2 cellular contexts compared by ENCODE assay signal in the genomic region with DNA sequence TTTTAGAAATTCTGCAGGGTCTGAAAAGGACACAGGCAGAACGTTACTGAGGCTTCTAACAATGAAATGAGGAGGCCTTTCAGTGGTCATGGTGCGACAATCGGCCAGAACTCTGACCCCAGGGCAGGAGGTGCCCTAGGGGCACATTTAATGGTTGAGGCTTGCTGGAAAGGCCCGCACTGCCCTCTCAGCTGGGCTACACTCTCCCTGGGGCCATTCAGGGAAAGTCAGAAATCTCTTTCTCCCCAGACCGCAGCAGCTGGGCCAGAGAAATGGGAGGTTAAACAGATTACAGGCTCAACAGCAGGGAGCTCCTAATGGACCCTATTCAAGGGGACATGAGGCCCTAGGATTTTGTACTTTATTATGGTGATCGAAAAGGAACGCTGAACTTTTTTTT.
TF ChIP-seq lines count a peak whose summit lies in the region.

No MANE protein-coding gene starts in this region.

TF ChIP-seq in SK-N-SH treated with all-trans-retinoic acid at 6 μM for 48 hours, 23 proteins besides CTCF, POLR2A, EP300 and RAD21 (continued from another document):
- TF ChIP-seq, protein P1, sequence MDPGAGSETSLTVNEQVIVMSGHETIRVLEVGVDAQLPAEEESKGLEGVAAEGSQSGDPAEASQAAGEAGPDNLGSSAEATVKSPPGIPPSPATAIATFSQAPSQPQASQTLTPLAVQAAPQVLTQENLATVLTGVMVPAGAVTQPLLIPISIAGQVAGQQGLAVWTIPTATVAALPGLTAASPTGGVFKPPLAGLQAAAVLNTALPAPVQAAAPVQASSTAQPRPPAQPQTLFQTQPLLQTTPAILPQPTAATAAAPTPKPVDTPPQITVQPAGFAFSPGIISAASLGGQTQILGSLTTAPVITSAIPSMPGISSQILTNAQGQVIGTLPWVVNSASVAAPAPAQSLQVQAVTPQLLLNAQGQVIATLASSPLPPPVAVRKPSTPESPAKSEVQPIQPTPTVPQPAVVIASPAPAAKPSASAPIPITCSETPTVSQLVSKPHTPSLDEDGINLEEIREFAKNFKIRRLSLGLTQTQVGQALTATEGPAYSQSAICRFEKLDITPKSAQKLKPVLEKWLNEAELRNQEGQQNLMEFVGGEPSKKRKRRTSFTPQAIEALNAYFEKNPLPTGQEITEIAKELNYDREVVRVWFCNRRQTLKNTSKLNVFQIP (CRISPR knock-in tag; IDR thresholded peaks at IDR 0.05; ENCODE audit: borderline replicate concordance, low read depth), result no peak
- TF ChIP-seq ISL1 (CRISPR knock-in tag; IDR thresholded peaks at IDR 0.05), result no peak
- no peak for TF ChIP-seq TCF4 (CRISPR knock-in tag; IDR thresholded peaks at IDR 0.05; ENCODE audit: borderline replicate concordance)
- no peak for TF ChIP-seq ESRRG (CRISPR knock-in tag; IDR thresholded peaks at IDR 0.05)
- no peak for TF ChIP-seq ZNF70 (CRISPR knock-in tag; IDR thresholded peaks at IDR 0.05)
- TF ChIP-seq ZFP30 (CRISPR knock-in tag; IDR thresholded peaks at IDR 0.05), result no peak
- TF ChIP-seq, protein P2, sequence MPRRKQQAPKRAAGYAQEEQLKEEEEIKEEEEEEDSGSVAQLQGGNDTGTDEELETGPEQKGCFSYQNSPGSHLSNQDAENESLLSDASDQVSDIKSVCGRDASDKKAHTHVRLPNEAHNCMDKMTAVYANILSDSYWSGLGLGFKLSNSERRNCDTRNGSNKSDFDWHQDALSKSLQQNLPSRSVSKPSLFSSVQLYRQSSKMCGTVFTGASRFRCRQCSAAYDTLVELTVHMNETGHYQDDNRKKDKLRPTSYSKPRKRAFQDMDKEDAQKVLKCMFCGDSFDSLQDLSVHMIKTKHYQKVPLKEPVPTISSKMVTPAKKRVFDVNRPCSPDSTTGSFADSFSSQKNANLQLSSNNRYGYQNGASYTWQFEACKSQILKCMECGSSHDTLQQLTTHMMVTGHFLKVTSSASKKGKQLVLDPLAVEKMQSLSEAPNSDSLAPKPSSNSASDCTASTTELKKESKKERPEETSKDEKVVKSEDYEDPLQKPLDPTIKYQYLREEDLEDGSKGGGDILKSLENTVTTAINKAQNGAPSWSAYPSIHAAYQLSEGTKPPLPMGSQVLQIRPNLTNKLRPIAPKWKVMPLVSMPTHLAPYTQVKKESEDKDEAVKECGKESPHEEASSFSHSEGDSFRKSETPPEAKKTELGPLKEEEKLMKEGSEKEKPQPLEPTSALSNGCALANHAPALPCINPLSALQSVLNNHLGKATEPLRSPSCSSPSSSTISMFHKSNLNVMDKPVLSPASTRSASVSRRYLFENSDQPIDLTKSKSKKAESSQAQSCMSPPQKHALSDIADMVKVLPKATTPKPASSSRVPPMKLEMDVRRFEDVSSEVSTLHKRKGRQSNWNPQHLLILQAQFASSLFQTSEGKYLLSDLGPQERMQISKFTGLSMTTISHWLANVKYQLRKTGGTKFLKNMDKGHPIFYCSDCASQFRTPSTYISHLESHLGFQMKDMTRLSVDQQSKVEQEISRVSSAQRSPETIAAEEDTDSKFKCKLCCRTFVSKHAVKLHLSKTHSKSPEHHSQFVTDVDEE (CRISPR knock-in tag; IDR thresholded peaks at IDR 0.05), result no peak
- no peak for TF ChIP-seq ZFP3 (CRISPR knock-in tag; IDR thresholded peaks at IDR 0.05)
- TF ChIP-seq ZC3H10 (CRISPR knock-in tag; IDR thresholded peaks at IDR 0.05), result no peak
- TF ChIP-seq TOX (CRISPR knock-in tag; IDR thresholded peaks at IDR 0.05; ENCODE audit: borderline replicate concordance), result no peak
- TF ChIP-seq, protein P3, sequence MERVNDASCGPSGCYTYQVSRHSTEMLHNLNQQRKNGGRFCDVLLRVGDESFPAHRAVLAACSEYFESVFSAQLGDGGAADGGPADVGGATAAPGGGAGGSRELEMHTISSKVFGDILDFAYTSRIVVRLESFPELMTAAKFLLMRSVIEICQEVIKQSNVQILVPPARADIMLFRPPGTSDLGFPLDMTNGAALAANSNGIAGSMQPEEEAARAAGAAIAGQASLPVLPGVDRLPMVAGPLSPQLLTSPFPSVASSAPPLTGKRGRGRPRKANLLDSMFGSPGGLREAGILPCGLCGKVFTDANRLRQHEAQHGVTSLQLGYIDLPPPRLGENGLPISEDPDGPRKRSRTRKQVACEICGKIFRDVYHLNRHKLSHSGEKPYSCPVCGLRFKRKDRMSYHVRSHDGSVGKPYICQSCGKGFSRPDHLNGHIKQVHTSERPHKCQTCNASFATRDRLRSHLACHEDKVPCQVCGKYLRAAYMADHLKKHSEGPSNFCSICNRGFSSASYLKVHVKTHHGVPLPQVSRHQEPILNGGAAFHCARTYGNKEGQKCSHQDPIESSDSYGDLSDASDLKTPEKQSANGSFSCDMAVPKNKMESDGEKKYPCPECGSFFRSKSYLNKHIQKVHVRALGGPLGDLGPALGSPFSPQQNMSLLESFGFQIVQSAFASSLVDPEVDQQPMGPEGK (CRISPR knock-in tag; IDR thresholded peaks at IDR 0.05; ENCODE audit: borderline replicate concordance), result no peak
- TF ChIP-seq RARB (CRISPR knock-in tag; IDR thresholded peaks at IDR 0.05), result no peak
- TF ChIP-seq SNAI2 (CRISPR knock-in tag; IDR thresholded peaks at IDR 0.05), result no peak
- no peak for TF ChIP-seq ZNF8 (CRISPR knock-in tag; IDR thresholded peaks at IDR 0.05)
- no peak for TF ChIP-seq BACH2 (CRISPR knock-in tag; IDR thresholded peaks at IDR 0.05; ENCODE audit: borderline replicate concordance)
- no peak for TF ChIP-seq CSDC2 (CRISPR knock-in tag; IDR thresholded peaks at IDR 0.05)
- TF ChIP-seq, protein P4, sequence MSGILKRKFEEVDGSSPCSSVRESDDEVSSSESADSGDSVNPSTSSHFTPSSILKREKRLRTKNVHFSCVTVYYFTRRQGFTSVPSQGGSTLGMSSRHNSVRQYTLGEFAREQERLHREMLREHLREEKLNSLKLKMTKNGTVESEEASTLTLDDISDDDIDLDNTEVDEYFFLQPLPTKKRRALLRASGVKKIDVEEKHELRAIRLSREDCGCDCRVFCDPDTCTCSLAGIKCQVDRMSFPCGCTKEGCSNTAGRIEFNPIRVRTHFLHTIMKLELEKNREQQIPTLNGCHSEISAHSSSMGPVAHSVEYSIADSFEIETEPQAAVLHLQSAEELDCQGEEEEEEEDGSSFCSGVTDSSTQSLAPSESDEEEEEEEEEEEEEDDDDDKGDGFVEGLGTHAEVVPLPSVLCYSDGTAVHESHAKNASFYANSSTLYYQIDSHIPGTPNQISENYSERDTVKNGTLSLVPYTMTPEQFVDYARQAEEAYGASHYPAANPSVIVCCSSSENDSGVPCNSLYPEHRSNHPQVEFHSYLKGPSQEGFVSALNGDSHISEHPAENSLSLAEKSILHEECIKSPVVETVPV (CRISPR knock-in tag; IDR thresholded peaks at IDR 0.05), result no peak

TF ChIP-seq in WTC11, 78 proteins besides CTCF, POLR2A, EP300 and RAD21 (continued from another document):
- TF ChIP-seq, protein P5, sequence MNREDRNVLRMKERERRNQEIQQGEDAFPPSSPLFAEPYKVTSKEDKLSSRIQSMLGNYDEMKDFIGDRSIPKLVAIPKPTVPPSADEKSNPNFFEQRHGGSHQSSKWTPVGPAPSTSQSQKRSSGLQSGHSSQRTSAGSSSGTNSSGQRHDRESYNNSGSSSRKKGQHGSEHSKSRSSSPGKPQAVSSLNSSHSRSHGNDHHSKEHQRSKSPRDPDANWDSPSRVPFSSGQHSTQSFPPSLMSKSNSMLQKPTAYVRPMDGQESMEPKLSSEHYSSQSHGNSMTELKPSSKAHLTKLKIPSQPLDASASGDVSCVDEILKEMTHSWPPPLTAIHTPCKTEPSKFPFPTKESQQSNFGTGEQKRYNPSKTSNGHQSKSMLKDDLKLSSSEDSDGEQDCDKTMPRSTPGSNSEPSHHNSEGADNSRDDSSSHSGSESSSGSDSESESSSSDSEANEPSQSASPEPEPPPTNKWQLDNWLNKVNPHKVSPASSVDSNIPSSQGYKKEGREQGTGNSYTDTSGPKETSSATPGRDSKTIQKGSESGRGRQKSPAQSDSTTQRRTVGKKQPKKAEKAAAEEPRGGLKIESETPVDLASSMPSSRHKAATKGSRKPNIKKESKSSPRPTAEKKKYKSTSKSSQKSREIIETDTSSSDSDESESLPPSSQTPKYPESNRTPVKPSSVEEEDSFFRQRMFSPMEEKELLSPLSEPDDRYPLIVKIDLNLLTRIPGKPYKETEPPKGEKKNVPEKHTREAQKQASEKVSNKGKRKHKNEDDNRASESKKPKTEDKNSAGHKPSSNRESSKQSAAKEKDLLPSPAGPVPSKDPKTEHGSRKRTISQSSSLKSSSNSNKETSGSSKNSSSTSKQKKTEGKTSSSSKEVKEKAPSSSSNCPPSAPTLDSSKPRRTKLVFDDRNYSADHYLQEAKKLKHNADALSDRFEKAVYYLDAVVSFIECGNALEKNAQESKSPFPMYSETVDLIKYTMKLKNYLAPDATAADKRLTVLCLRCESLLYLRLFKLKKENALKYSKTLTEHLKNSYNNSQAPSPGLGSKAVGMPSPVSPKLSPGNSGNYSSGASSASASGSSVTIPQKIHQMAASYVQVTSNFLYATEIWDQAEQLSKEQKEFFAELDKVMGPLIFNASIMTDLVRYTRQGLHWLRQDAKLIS (CRISPR knock-in tag; IDR thresholded peaks at IDR 0.05; ENCODE audit: borderline replicate concordance), result no peak
- TF ChIP-seq NR2C2 (CRISPR knock-in tag; IDR thresholded peaks at IDR 0.05), result no peak
- TF ChIP-seq, protein P6, sequence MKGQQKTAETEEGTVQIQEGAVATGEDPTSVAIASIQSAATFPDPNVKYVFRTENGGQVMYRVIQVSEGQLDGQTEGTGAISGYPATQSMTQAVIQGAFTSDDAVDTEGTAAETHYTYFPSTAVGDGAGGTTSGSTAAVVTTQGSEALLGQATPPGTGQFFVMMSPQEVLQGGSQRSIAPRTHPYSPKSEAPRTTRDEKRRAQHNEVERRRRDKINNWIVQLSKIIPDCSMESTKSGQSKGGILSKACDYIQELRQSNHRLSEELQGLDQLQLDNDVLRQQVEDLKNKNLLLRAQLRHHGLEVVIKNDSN (CRISPR knock-in tag; IDR thresholded peaks at IDR 0.05), result no peak
- TF ChIP-seq TEAD1 (CRISPR knock-in tag; IDR thresholded peaks at IDR 0.05), result no peak
- TF ChIP-seq, protein P7, sequence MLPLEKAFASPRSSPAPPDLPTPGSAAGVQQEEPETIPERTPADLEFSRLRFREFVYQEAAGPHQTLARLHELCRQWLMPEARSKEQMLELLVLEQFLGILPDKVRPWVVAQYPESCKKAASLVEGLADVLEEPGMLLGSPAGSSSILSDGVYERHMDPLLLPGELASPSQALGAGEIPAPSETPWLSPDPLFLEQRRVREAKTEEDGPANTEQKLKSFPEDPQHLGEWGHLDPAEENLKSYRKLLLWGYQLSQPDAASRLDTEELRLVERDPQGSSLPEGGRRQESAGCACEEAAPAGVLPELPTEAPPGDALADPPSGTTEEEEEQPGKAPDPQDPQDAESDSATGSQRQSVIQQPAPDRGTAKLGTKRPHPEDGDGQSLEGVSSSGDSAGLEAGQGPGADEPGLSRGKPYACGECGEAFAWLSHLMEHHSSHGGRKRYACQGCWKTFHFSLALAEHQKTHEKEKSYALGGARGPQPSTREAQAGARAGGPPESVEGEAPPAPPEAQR (CRISPR knock-in tag; IDR thresholded peaks at IDR 0.05), result no peak
- no peak for TF ChIP-seq FOXK1 (CRISPR knock-in tag; IDR thresholded peaks at IDR 0.05)
- no peak for TF ChIP-seq KAT7 (CRISPR knock-in tag; IDR thresholded peaks at IDR 0.05; ENCODE audit: borderline replicate concordance)
